Comparison of ENCODE assay signal across 1 cellular context in genomic region chr14:79186523-79186922, GRCh38.
TF ChIP-seq lines count a peak whose summit lies in the region.

No MANE protein-coding gene starts in this region.

TF ChIP-seq in SK-N-SH treated with all-trans-retinoic acid at 6 μM for 48 hours, 23 proteins besides CTCF, POLR2A, EP300 and RAD21 (continued from another document):
- no peak for TF ChIP-seq TSHZ2 (CRISPR knock-in tag; IDR thresholded peaks at IDR 0.05)
- TF ChIP-seq ZNF8 (CRISPR knock-in tag; IDR thresholded peaks at IDR 0.05), result no peak
- no peak for TF ChIP-seq ZNF565 (CRISPR knock-in tag; conservative IDR thresholded peaks at IDR 0.05; ENCODE audit: low read depth)
- TF ChIP-seq PPARA (CRISPR knock-in tag; IDR thresholded peaks at IDR 0.05; ENCODE audit: borderline replicate concordance), result no peak
